In genomic region chr14:98347686-98348085, GRCh38 we compare ENCODE assay signal across 31 cellular contexts.
"Had no signal": no experiment of that assay in that cellular context is flagged by ENCODE, and none has a peak within 500 bp of the region (broad histone marks: within the 10 kb centered on the region; RNA-seq: fewer than 3 reads in every experiment).

No MANE protein-coding gene starts in this region.

- ATAC-seq: activated naive CD4-positive, alpha-beta T cell treated with anti-CD3 and anti-CD28 coated beads, Interleukin-2, amount 50 U/mL, for 72 hours; activated T-cell treated with anti-CD3 and anti-CD28 coated beads, Interleukin-2, amount 50 U/mL, for 72 hours; activated T-helper 17 cell treated with anti-CD3 and anti-CD28 coated beads, Interleukin-2, amount 50 U/mL, for 72 hours; Panc1; SK-N-SH treated with all-trans-retinoic acid at 6 μM for 48 hours; T-cell; T-helper 17 cell had no signal

- H3K9me3 Mint-ChIP-seq: activated CD4-positive, alpha-beta memory T cell treated with anti-CD3 and anti-CD28 coated beads, Interleukin-2, amount 10 ng/mL, durations not matched to agents 7 days and 5 days; activated T-helper 17 cell treated with anti-CD3 and anti-CD28 coated beads, Interleukin-2, amount 50 U/mL, for 72 hours; T-cell had no signal

- H3K4me1 Mint-ChIP-seq: activated B cell treated with CpG ODN at 0.5 μM for 24 hours; activated CD4-positive, alpha-beta memory T cell treated with anti-CD3 and anti-CD28 coated beads, Interleukin-2, amount 10 ng/mL, durations not matched to agents 7 days and 5 days had no signal

- H3K9me3 ChIP-seq: adrenal gland, MG63 had no signal

- H3K4me1 ChIP-seq: adrenal gland had no signal

- H3K27me3 ChIP-seq: adrenal gland, brain microvascular endothelial cell, MG63 had no signal

- H3K36me3 ChIP-seq: adrenal gland, brain microvascular endothelial cell, MG63 had no signal

- H3K27ac Mint-ChIP-seq: activated B cell treated with CpG ODN at 0.5 μM for 24 hours; activated CD4-positive, alpha-beta memory T cell treated with anti-CD3 and anti-CD28 coated beads, Interleukin-2, amount 10 ng/mL, durations not matched to agents 7 days and 5 days; activated naive CD4-positive, alpha-beta T cell treated with anti-CD3 and anti-CD28 coated beads, Interleukin-2, amount 50 U/mL, for 72 hours; activated T-cell treated with anti-CD3 and anti-CD28 coated beads, Interleukin-2, amount 50 U/mL, for 72 hours; activated T-helper 17 cell treated with anti-CD3 and anti-CD28 coated beads, Interleukin-2, amount 50 U/mL, for 72 hours; T-cell; T-helper 17 cell had no signal

- H3K4me3 Mint-ChIP-seq: activated B cell treated with CpG ODN at 0.5 μM for 24 hours; activated CD4-positive, alpha-beta memory T cell treated with anti-CD3 and anti-CD28 coated beads, Interleukin-2, amount 10 ng/mL, durations not matched to agents 7 days and 5 days; activated T-cell treated with anti-CD3 and anti-CD28 coated beads, Interleukin-2, amount 50 U/mL, for 72 hours; activated T-helper 17 cell treated with anti-CD3 and anti-CD28 coated beads, Interleukin-2, amount 50 U/mL, for 72 hours; T-helper 17 cell had no signal

- H3K27ac ChIP-seq: adrenal gland, brain microvascular endothelial cell, VCaP had no signal

- H3K27me3 Mint-ChIP-seq: activated B cell treated with CpG ODN at 0.5 μM for 24 hours; activated CD4-positive, alpha-beta memory T cell treated with anti-CD3 and anti-CD28 coated beads, Interleukin-2, amount 10 ng/mL, durations not matched to agents 7 days and 5 days; activated T-helper 17 cell treated with anti-CD3 and anti-CD28 coated beads, Interleukin-2, amount 50 U/mL, for 72 hours; T-cell; T-helper 17 cell had no signal

- DNase-seq: activated B cell treated with CpG ODN at 0.5 μM for 24 hours; activated CD4-positive, alpha-beta memory T cell treated with anti-CD3 and anti-CD28 coated beads, Interleukin-2, amount 10 ng/mL, durations not matched to agents 7 days and 5 days; activated CD4-positive, alpha-beta T cell treated with anti-CD3 and anti-CD28 coated beads for 4 hours; activated CD4-positive, alpha-beta T cell treated with anti-CD3 and anti-CD28 coated beads, Interleukin-2, amount 50 U/mL, for 1 hour; activated CD4-positive, CD25-positive, alpha-beta regulatory T cell treated with anti-CD3 and anti-CD28 coated beads, Interleukin-2, amount 50 U/mL, for 72 hours; activated effector memory CD4-positive, alpha-beta T cell treated with anti-CD3 and anti-CD28 coated beads, Interleukin-2, amount 50 U/mL, for 16 hours; activated naive CD4-positive, alpha-beta T cell; activated T-cell treated with anti-CD3 and anti-CD28 coated beads, Interleukin-2, amount 50 U/mL, for 1 hour; activated T-cell treated with anti-CD3 and anti-CD28 coated beads, Interleukin-2, amount 50 U/mL, for 72 hours; adrenal gland; anterior cingulate cortex; brain microvascular endothelial cell; central memory CD4-positive, alpha-beta T cell; Kasumi-1; MG63; NCI-H1048; NCI-H1105 treated with DMSO at 0.1 percent for 48 hours; NCI-H1436; NCI-H1694; NCI-H1930; NCI-H2081 treated with DMSO at 0.1 percent for 48 hours; NCI-H2171; NCI-H446 treated with DMSO at 0.1 percent for 48 hours; SIG-M5; T-cell; T-helper 17 cell had no signal

- H3K4me3 ChIP-seq: adrenal gland, MG63 had no signal
